In genomic region chr1:248789337-248789736, GRCh38 we compare ENCODE assay signal across 14 cellular contexts. TPM values are rescaled to one million over a fixed set of nuclear protein-coding genes. Genes with fewer than 3 reads are reported as not detected.
DNase-seq lines count a peak whose midpoint lies in the region; ATAC-seq and TF ChIP-seq lines count a peak whose summit lies in the region.
"Not testable (repeated sequence)": the region's sequence is repeated elsewhere in the genome, so short reads cannot be mapped to it uniquely, and the experiment has no call there.
"Had no signal": no experiment of that assay in that cellular context is flagged by ENCODE, and none has a peak within 500 bp of the region (broad histone marks: within the 10 kb centered on the region; RNA-seq: fewer than 3 reads in every experiment).

No MANE protein-coding gene starts in this region.

- ATAC-seq in esophagus mucosa (peak; percentile 86), mucosa of descending colon (peak; percentile 71)

- H3K4ac ChIP-seq in trophoblast cell (ENCODE audit: low read depth, low read length): not testable (repeated sequence)

- not testable (repeated sequence) for H3K23ac ChIP-seq in trophoblast cell (ENCODE audit: low read length)

- not testable (repeated sequence) for H4K20me1 ChIP-seq in BLaER1

- H2BK5ac ChIP-seq in trophoblast cell (ENCODE audit: low read depth, low read length, poor library complexity): not testable (repeated sequence)

- H3K27me3 Mint-ChIP-seq in activated CD4-positive, alpha-beta T cell treated with anti-CD3 and anti-CD28 coated beads, Interleukin-2, amount 10 ng/mL, durations not matched to agents 24 days and 14 days: not testable (repeated sequence)

- not testable (repeated sequence) for H2AK5ac ChIP-seq in trophoblast cell (ENCODE audit: low read length)

- H4K91ac ChIP-seq in trophoblast cell (ENCODE audit: low read depth, low read length): not testable (repeated sequence)

- H3K27ac ChIP-seq in BLaER1 (peak overlapping the region; percentile 63; the same call in 1 of the 2 replicates), colonic mucosa (peak overlapping the region; percentile 14), transverse colon (peak overlapping the region in 3 of 4 donors; percentile 29 to 65 (median 40))
- H3K27ac ChIP-seq in trophoblast cell (ENCODE audit: low read depth, low read length): not testable (repeated sequence)

- not testable (repeated sequence) for H3K79me2 ChIP-seq in trophoblast cell (ENCODE audit: control insufficient read depth, insufficient read depth, low read length, poor library complexity)

- not testable (repeated sequence) for H3K14ac ChIP-seq in trophoblast cell (ENCODE audit: low read length)

- not testable (repeated sequence) for H3K36me3 ChIP-seq in BLaER1; colonic mucosa; mucosa of descending colon (ENCODE audit: low read depth); trophoblast cell (ENCODE audit: control insufficient read depth in 1 of 2, insufficient read depth in 2 of 2, low read length in 2 of 2); transverse colon

- not testable (repeated sequence) for H2BK120ac ChIP-seq in trophoblast cell (ENCODE audit: insufficient read depth, low read length, poor library complexity)

- H3K18ac ChIP-seq in trophoblast cell (ENCODE audit: low read length): not testable (repeated sequence)

- H3K9me3 ChIP-seq in BLaER1, colonic mucosa, mucosa of descending colon, transverse colon: not testable (repeated sequence)
- peaks cover 26% of the 10 kb centered on the region for H3K9me3 ChIP-seq in trophoblast cell (ENCODE audit: insufficient read depth, low read depth, low read length)

- H3K4me1 ChIP-seq in BLaER1 (peaks cover 100% of the 10 kb centered on the region), mucosa of descending colon (ENCODE audit: low read depth) (peaks cover 11% of the 10 kb centered on the region), transverse colon (peaks cover 0 to 12% (median 0%) of the 10 kb centered on the region in 4 donors)
- H3K4me1 ChIP-seq in colonic mucosa; trophoblast cell (ENCODE audit: control insufficient read depth in 1 of 2, insufficient read depth in 2 of 2, low read length in 2 of 2): not testable (repeated sequence)

- not testable (repeated sequence) for H4K12ac ChIP-seq in trophoblast cell (ENCODE audit: low read depth, low read length)

- H3K36me3 Mint-ChIP-seq in activated CD4-positive, alpha-beta T cell treated with anti-CD3 and anti-CD28 coated beads, Interleukin-2, amount 10 ng/mL, durations not matched to agents 24 days and 14 days (ENCODE audit: low read depth): not testable (repeated sequence)

- not testable (repeated sequence) for H2AFZ ChIP-seq in trophoblast cell (ENCODE audit: insufficient read depth, low read length, poor library complexity)

- peak overlapping the region; percentile 91 for H3K4me2 ChIP-seq in BLaER1
- not testable (repeated sequence) for H3K4me2 ChIP-seq in trophoblast cell (ENCODE audit: low read length)

- in situ Hi-C loops in transverse colon (cut with MboI; ENCODE audit: low pct_ligation_motif_present in 1 of 4, low pct_unique_long_range_greater_than_20kb in 1 of 4, low sequenced_read_pairs in 3 of 4): not testable (repeated sequence)

- WGBS in trophoblast cell (ENCODE audit: extremely low coverage, insufficient coverage, insufficient read length): no CpG with 5 or more reads among the region's 2 CpGs
- WGBS in transverse colon (ENCODE audit: low coverage in 1 of 2), 2 donors: 63 to 78% methylated on average over 2 of the region's 2 CpGs

- not testable (repeated sequence) for TF ChIP-seq EP300 in transverse colon (IDR thresholded peaks at IDR 0.05; ENCODE audit: low read depth)

- H3K4me1 Mint-ChIP-seq in activated CD4-positive, alpha-beta T cell treated with anti-CD3 and anti-CD28 coated beads, Interleukin-2, amount 10 ng/mL, durations not matched to agents 24 days and 14 days: not testable (repeated sequence)

- H3K4me3 Mint-ChIP-seq in activated CD4-positive, alpha-beta T cell treated with anti-CD3 and anti-CD28 coated beads, Interleukin-2, amount 10 ng/mL, durations not matched to agents 24 days and 14 days: not testable (repeated sequence)

- H3K79me1 ChIP-seq in trophoblast cell (ENCODE audit: low read length): not testable (repeated sequence)

- intact Hi-C loops in activated CD4-positive, alpha-beta T cell treated with anti-CD3 and anti-CD28 coated beads, Interleukin-2, amount 10 ng/mL, durations not matched to agents 24 days and 14 days (cut with micrococcal nuclease); colonic mucosa (cut with DNase I); mucosa of descending colon (cut with DNase I, micrococcal nuclease); transverse colon (cut with DNase I; ENCODE audit: low total_unique reads): not testable (repeated sequence)

- not testable (repeated sequence) for H3K9me3 Mint-ChIP-seq in activated CD4-positive, alpha-beta T cell treated with anti-CD3 and anti-CD28 coated beads, Interleukin-2, amount 10 ng/mL, durations not matched to agents 24 days and 14 days

- not testable (repeated sequence) for H3K4me3 ChIP-seq in BLaER1; colonic mucosa; mucosa of descending colon; trophoblast cell (ENCODE audit: low read depth, low read length); transverse colon

- H3K27ac Mint-ChIP-seq in activated CD4-positive, alpha-beta T cell treated with anti-CD3 and anti-CD28 coated beads, Interleukin-2, amount 10 ng/mL, durations not matched to agents 24 days and 14 days: not testable (repeated sequence)

- H2BK12ac ChIP-seq in trophoblast cell (ENCODE audit: low read length): not testable (repeated sequence)

- DNase-seq in activated CD4-positive, alpha-beta T cell treated with anti-CD3 and anti-CD28 coated beads, Interleukin-2, amount 10 ng/mL, durations not matched to agents 24 days and 14 days: peak; percentile 20
- DNase-seq in colonic mucosa, transverse colon: not testable (repeated sequence)
- peak in 1 of 3 donors; percentile 26 for DNase-seq in mucosa of descending colon
- DNase-seq in trophoblast cell: peak; percentile 84 to 89

- H3K9ac ChIP-seq in BLaER1; colonic mucosa (ENCODE audit: low read depth in 2 of 2, low read length in 2 of 2); trophoblast cell (ENCODE audit: low read length): not testable (repeated sequence)

- not testable (repeated sequence) for H3K27me3 ChIP-seq in BLaER1; colonic mucosa; trophoblast cell (ENCODE audit: insufficient read depth, low read length); transverse colon

- TF ChIP-seq POLR2A in transverse colon (IDR thresholded peaks at IDR 0.05): not testable (repeated sequence)

- not testable (repeated sequence) for TF ChIP-seq CTCF in colonic mucosa (IDR thresholded peaks at IDR 0.05); mucosa of descending colon (IDR thresholded peaks at IDR 0.05); transverse colon (IDR thresholded peaks at IDR 0.05)

- H4K8ac ChIP-seq in trophoblast cell (ENCODE audit: low read depth, low read length): not testable (repeated sequence)

RNA-seq across cellular contexts. Expression of gene LYPD8, which starts 33.8 kb away (rescaled TPM):
- total RNA-seq in activated CD4-positive, alpha-beta T cell treated with anti-CD3 and anti-CD28 coated beads, Interleukin-2, amount 10 ng/mL, durations not matched to agents 24 days and 14 days: not detected in 2 replicates
- 100 to 1,000 TPM in 1 of 2 donors, 10 to 100 TPM in 1; 40.8 to 310 TPM for total RNA-seq in colonic mucosa
- not detected for total RNA-seq in esophagus mucosa
- total RNA-seq in mucosa of descending colon: 100 to 1,000 TPM; 235 to 700 (median 647) TPM
- not detected in 2 replicates for polyA plus RNA-seq in trophoblast cell (2013)
- 100 to 1,000 TPM in 3 of 4 donors, 10 to 100 TPM in 1; 21.9 to 719 (median 565) TPM for total RNA-seq in transverse colon
- total RNA-seq: B cell; Calu3; CD4-positive, alpha-beta memory T cell; G401; GM23338; H9 had no signal
- polyA plus RNA-seq: AG04450; CD4-positive, alpha-beta memory T cell; GM23338 had no signal

RNA-seq across cellular contexts. Expression of gene SH3BP5L, which starts 36.4 kb away (rescaled TPM):
- total RNA-seq in activated CD4-positive, alpha-beta T cell treated with anti-CD3 and anti-CD28 coated beads, Interleukin-2, amount 10 ng/mL, durations not matched to agents 24 days and 14 days: 27.5 and 28.2 TPM in 2 replicates
- 10 to 100 TPM; 24.2 to 30.5 TPM for total RNA-seq in colonic mucosa
- 17.1 TPM for total RNA-seq in esophagus mucosa
- 10 to 100 TPM; 27.2 to 31.0 (median 29.3) TPM for total RNA-seq in mucosa of descending colon
- polyA plus RNA-seq in trophoblast cell (2013): 21.2 and 22.7 TPM in 2 replicates
- 10 to 100 TPM; 28.1 to 36.2 (median 31.4) TPM for total RNA-seq in transverse colon

RNA-seq across cellular contexts. Expression of gene ZNF672, which starts 48.7 kb away (rescaled TPM):
- 44.0 and 48.8 TPM in 2 replicates for total RNA-seq in activated CD4-positive, alpha-beta T cell treated with anti-CD3 and anti-CD28 coated beads, Interleukin-2, amount 10 ng/mL, durations not matched to agents 24 days and 14 days
- 10 to 100 TPM; 27.8 to 57.4 TPM for total RNA-seq in colonic mucosa
- total RNA-seq in esophagus mucosa: 16.8 TPM
- 10 to 100 TPM; 29.6 to 38.8 (median 38.3) TPM for total RNA-seq in mucosa of descending colon
- polyA plus RNA-seq in trophoblast cell (2013): 40.2 and 42.1 TPM in 2 replicates
- 10 to 100 TPM; 34.8 to 53.1 (median 44.7) TPM for total RNA-seq in transverse colon

Comparison
In these comparisons a context has a peak if more than half of its experiments do, and no peak if none do; other contexts are left out.
1. RNA of gene LYPD8, which starts 33.8 kb away (total RNA-seq): 235 to 700 TPM in mucosa of descending colon, 21.9 to 719 TPM in transverse colon and 40.8 to 310 TPM in colonic mucosa; not detected in esophagus mucosa (single experiment) and not detected in activated CD4-positive, alpha-beta T cell treated with anti-CD3 and anti-CD28 coated beads, Interleukin-2, amount 10 ng/mL, durations not matched to agents 24 days and 14 days; every median in the first group is over 10 times any median in the second.